In genomic region chr2:35297403-35297802, GRCh38 we compare ENCODE assay signal across 24 cellular contexts.
"Had no signal": no experiment of that assay in that cellular context is flagged by ENCODE, and none has a peak within 500 bp of the region (broad histone marks: within the 10 kb centered on the region; RNA-seq: fewer than 3 reads in every experiment).

No MANE protein-coding gene starts in this region.

- H3K9me3 Mint-ChIP-seq: stimulated activated naive CD8-positive, alpha-beta T cell treated with anti-CD3 and anti-CD28 coated beads, Interleukin-15, Interleukin-2, amounts not matched to agents 100 ng/mL and 50 ng/mL, for 24 hours; type B pancreatic cell had no signal

- DNase-seq: stimulated activated CD4-positive, alpha-beta T cell treated with anti-CD3 and anti-CD28 coated beads, Interleukin-2, amount 100 ng/mL, for 48 hours; stimulated activated CD4-positive, alpha-beta T cell treated with anti-CD3 and anti-CD28 coated beads, Interleukin-4, amount 100 ng/mL, for 1 hour; stimulated activated CD4-positive, alpha-beta T cell treated with anti-CD3 and anti-CD28 coated beads, Interleukin-4, amount 100 ng/mL, for 24 hours; stimulated activated CD4-positive, alpha-beta T cell treated with anti-CD3 and anti-CD28 coated beads, Interleukin-4, amount 100 ng/mL, for 4 hours; stimulated activated CD8-positive, alpha-beta memory T cell treated with anti-CD3 and anti-CD28 coated beads, Interleukin-4, amount 100 ng/mL, for 48 hours; stimulated activated naive B cell treated with anti-CD40 and anti-IgM and Interleukin-4, amounts not matched to agents 10 μg/mL and 1 μg/mL and 100 μg/mL, for 72 hours; stimulated activated naive CD4-positive, alpha-beta T cell; stimulated activated naive CD4-positive, alpha-beta T cell treated with Interleukin-2 at 50 U/mL for 16 hours; stimulated activated naive CD8-positive, alpha-beta T cell treated with anti-CD3 and anti-CD28 coated beads, Interleukin-15, amount 100 ng/mL, for 72 hours; stimulated activated naive CD8-positive, alpha-beta T cell treated with anti-CD3 and anti-CD28 coated beads, Interleukin-15, Interleukin-2, amounts not matched to agents 100 U/mL and 50 U/mL, for 24 hours; stomach; substantia nigra; testis; thyroid gland; tibial artery; transverse colon; trophoblast cell; upper lobe of left lung; upper lobe of right lung; uterus had no signal

- ATAC-seq: stimulated activated effector memory CD8-positive, alpha-beta T cell treated with anti-CD3 and anti-CD28 coated beads, Interleukin-12 subunit alpha, Interleukin-12 subunit beta, amount 100 ng/mL, for 72 hours; stimulated activated memory B cell treated with anti-CD40 and anti-IgM and Interleukin-4, amounts not matched to agents 10 μg/mL and 1 μg/mL and 100 μg/mL, for 72 hours; stimulated activated naive B cell treated with anti-CD40 and anti-IgM and Interleukin-4, amounts not matched to agents 10 μg/mL and 1 μg/mL and 100 μg/mL, for 72 hours; stimulated activated naive CD8-positive, alpha-beta T cell treated with anti-CD3 and anti-CD28 coated beads, Interleukin-15, amount 100 ng/mL, for 72 hours; stimulated activated naive CD8-positive, alpha-beta T cell treated with anti-CD3 and anti-CD28 coated beads, Interleukin-15, Interleukin-2, amounts not matched to agents 100 U/mL and 50 U/mL, for 24 hours; upper lobe of right lung had no signal

- H3K36me3 Mint-ChIP-seq: stimulated activated effector memory CD8-positive, alpha-beta T cell treated with anti-CD3 and anti-CD28 coated beads, Interleukin-12 subunit alpha, Interleukin-12 subunit beta, amount 100 ng/mL, for 72 hours; stimulated activated memory B cell treated with anti-CD40 and anti-IgM and Interleukin-4, amounts not matched to agents 10 μg/mL and 1 μg/mL and 100 μg/mL, for 72 hours; stimulated activated naive B cell treated with anti-CD40 and anti-IgM and Interleukin-4, amounts not matched to agents 10 μg/mL and 1 μg/mL and 100 μg/mL, for 72 hours; type B pancreatic cell had no signal

- H3K27ac Mint-ChIP-seq: stimulated activated effector memory CD8-positive, alpha-beta T cell treated with anti-CD3 and anti-CD28 coated beads, Interleukin-12 subunit alpha, Interleukin-12 subunit beta, amount 100 ng/mL, for 72 hours; stimulated activated memory B cell treated with anti-CD40 and anti-IgM and Interleukin-4, amounts not matched to agents 10 μg/mL and 1 μg/mL and 100 μg/mL, for 72 hours; stimulated activated naive B cell treated with anti-CD40 and anti-IgM and Interleukin-4, amounts not matched to agents 10 μg/mL and 1 μg/mL and 100 μg/mL, for 72 hours; stimulated activated naive CD8-positive, alpha-beta T cell treated with anti-CD3 and anti-CD28 coated beads, Interleukin-15, amount 100 ng/mL, for 72 hours; stimulated activated naive CD8-positive, alpha-beta T cell treated with anti-CD3 and anti-CD28 coated beads, Interleukin-15, Interleukin-2, amounts not matched to agents 100 ng/mL and 50 ng/mL, for 24 hours; type B pancreatic cell had no signal

- H3K4me1 Mint-ChIP-seq: stimulated activated effector memory CD8-positive, alpha-beta T cell treated with anti-CD3 and anti-CD28 coated beads, Interleukin-12 subunit alpha, Interleukin-12 subunit beta, amount 100 ng/mL, for 72 hours; stimulated activated memory B cell treated with anti-CD40 and anti-IgM and Interleukin-4, amounts not matched to agents 10 μg/mL and 1 μg/mL and 100 μg/mL, for 72 hours; stimulated activated naive B cell treated with anti-CD40 and anti-IgM and Interleukin-4, amounts not matched to agents 10 μg/mL and 1 μg/mL and 100 μg/mL, for 72 hours; stimulated activated naive CD8-positive, alpha-beta T cell treated with anti-CD3 and anti-CD28 coated beads, Interleukin-15, amount 100 ng/mL, for 72 hours had no signal

- H3K4me3 Mint-ChIP-seq: stimulated activated effector memory CD8-positive, alpha-beta T cell treated with anti-CD3 and anti-CD28 coated beads, Interleukin-12 subunit alpha, Interleukin-12 subunit beta, amount 100 ng/mL, for 72 hours; stimulated activated memory B cell treated with anti-CD40 and anti-IgM and Interleukin-4, amounts not matched to agents 10 μg/mL and 1 μg/mL and 100 μg/mL, for 72 hours; stimulated activated naive B cell treated with anti-CD40 and anti-IgM and Interleukin-4, amounts not matched to agents 10 μg/mL and 1 μg/mL and 100 μg/mL, for 72 hours; stimulated activated naive CD8-positive, alpha-beta T cell treated with anti-CD3 and anti-CD28 coated beads, Interleukin-15, amount 100 ng/mL, for 72 hours; stimulated activated naive CD8-positive, alpha-beta T cell treated with anti-CD3 and anti-CD28 coated beads, Interleukin-15, Interleukin-2, amounts not matched to agents 100 ng/mL and 50 ng/mL, for 24 hours; type B pancreatic cell had no signal

- H3K27me3 Mint-ChIP-seq: stimulated activated memory B cell treated with anti-CD40 and anti-IgM and Interleukin-4, amounts not matched to agents 10 μg/mL and 1 μg/mL and 100 μg/mL, for 72 hours; stimulated activated naive B cell treated with anti-CD40 and anti-IgM and Interleukin-4, amounts not matched to agents 10 μg/mL and 1 μg/mL and 100 μg/mL, for 72 hours; stimulated activated naive CD8-positive, alpha-beta T cell treated with anti-CD3 and anti-CD28 coated beads, Interleukin-15, amount 100 ng/mL, for 72 hours; stimulated activated naive CD8-positive, alpha-beta T cell treated with anti-CD3 and anti-CD28 coated beads, Interleukin-15, Interleukin-2, amounts not matched to agents 100 ng/mL and 50 ng/mL, for 24 hours had no signal
